In genomic region chr18:50429207-50429948, GRCh38 we compare ENCODE assay signal across 1 cellular context.
A peak's percentile ranks its signal among the peaks of the same experiment; 100 is the strongest.
TF ChIP-seq lines count a peak whose summit lies in the region.

No MANE protein-coding gene starts in this region.

TF ChIP-seq in HepG2, 621 proteins besides CTCF, POLR2A, EP300 and RAD21 (continued from another document):
- TF ChIP-seq DZIP1 (CRISPR knock-in tag; IDR thresholded peaks at IDR 0.05) (no peak), STAG1 (CRISPR knock-in tag; IDR thresholded peaks at IDR 0.05) (peak; percentile 44; the same call in 1 of the 2 replicates)
